Comparison of ENCODE assay signal across 16 cellular contexts in the genomic region with DNA sequence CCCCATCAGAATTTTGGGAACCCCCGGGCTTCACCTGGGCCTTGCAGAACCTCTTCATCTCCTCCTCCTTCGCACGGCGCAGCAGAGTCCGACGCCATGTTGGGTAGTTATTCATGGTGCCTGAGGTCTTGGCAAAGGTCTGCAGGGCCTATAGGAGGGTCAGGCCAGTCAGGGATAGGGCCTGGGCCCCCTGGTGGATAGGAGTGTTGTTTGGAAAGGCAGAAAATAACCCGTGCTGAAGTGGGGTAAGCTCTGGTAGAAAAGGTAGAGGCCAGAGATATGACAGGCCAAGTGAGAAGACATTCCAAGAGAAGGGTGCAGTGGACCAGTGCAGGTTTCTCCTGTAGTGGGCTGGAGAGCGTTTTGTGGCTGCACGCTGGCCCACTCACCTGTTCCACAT. TPM values are rescaled to one million over a fixed set of nuclear protein-coding genes. Genes with fewer than 3 reads are reported as not detected.
A peak's percentile ranks its signal among the peaks of the same experiment; 100 is the strongest.
DNase-seq lines count a peak whose midpoint lies in the region; ATAC-seq and TF ChIP-seq lines count a peak whose summit lies in the region.
"Had no signal": no experiment of that assay in that cellular context is flagged by ENCODE, and none has a peak within 500 bp of the region (broad histone marks: within the 10 kb centered on the region; RNA-seq: fewer than 3 reads in every experiment).

No MANE protein-coding gene starts in this region.

- POLR2A ChIA-PET in PC-3 (lab: Charles Lee; ENCODE audit: unreplicated experiment) = no interaction called here

- H4K20me1 ChIP-seq in PC-3 (ENCODE audit: low read length) = no peaks in the 10 kb centered on the region

- DNase-seq in cardiac muscle cell (ENCODE audit: low read depth in 1 of 2, low spot score in 1 of 2) (no peak), left ventricle myocardium superior (no peak), PC-3 (no peak), endodermal cell (peak; percentile 63), NCI-H2081 treated with DMSO at 0.1 percent for 48 hours (lab: John Stamatoyannopoulos, UW) (no peak)
- no peak for DNase-seq in stimulated activated naive B cell treated with anti-CD40 and anti-IgM and Interleukin-4, amounts not matched to agents 10 μg/mL and 1 μg/mL and 100 μg/mL, for 72 hours
- DNase-seq: activated B cell treated with CpG ODN at 0.5 μM for 24 hours; activated CD8-positive, alpha-beta memory T cell treated with anti-CD3 and anti-CD28 coated beads, Interleukin-2, amount 50 U/mL, for 4 hours; DMS79 treated with DMSO at 0.1 percent for 48 hours; GOT3; mammary epithelial cell; NCI-H748 treated with DMSO at 0.1 percent for 48 hours had no signal

- no peak overlapping the region for H3K27ac ChIP-seq in cardiac muscle cell
- H3K27ac ChIP-seq in PC-3 (ENCODE audit: low read length) = no peak overlapping the region
- no peak overlapping the region for H3K27ac ChIP-seq in endodermal cell (ENCODE audit: low read depth, low read length)
- H3K27ac ChIP-seq: suprapubic skin had no signal

- H3K27me3 Mint-ChIP-seq in endodermal cell (ENCODE audit: insufficient read depth) = no peaks in the 10 kb centered on the region
- H3K27me3 Mint-ChIP-seq in stimulated activated naive B cell treated with anti-CD40 and anti-IgM and Interleukin-4, amounts not matched to agents 10 μg/mL and 1 μg/mL and 100 μg/mL, for 72 hours = no peaks in the 10 kb centered on the region
- H3K27me3 Mint-ChIP-seq: activated B cell treated with CpG ODN at 0.5 μM for 24 hours had no signal

- H2AFZ ChIP-seq in PC-3 (ENCODE audit: low read length) = no peak overlapping the region

- H3K9me3 Mint-ChIP-seq in endodermal cell = no peaks in the 10 kb centered on the region
- H3K9me3 Mint-ChIP-seq in stimulated activated naive B cell treated with anti-CD40 and anti-IgM and Interleukin-4, amounts not matched to agents 10 μg/mL and 1 μg/mL and 100 μg/mL, for 72 hours = no peaks in the 10 kb centered on the region
- H3K9me3 Mint-ChIP-seq: activated B cell treated with CpG ODN at 0.5 μM for 24 hours had no signal

- H3K9me2 ChIP-seq in PC-3 (replicated peaks; ENCODE audit: low read length) = no peaks in the 10 kb centered on the region

- H3K4me1 Mint-ChIP-seq in endodermal cell = no peaks in the 10 kb centered on the region
- peaks cover 64 to 80% of the 10 kb centered on the region in 2 donors for H3K4me1 Mint-ChIP-seq in stimulated activated naive B cell treated with anti-CD40 and anti-IgM and Interleukin-4, amounts not matched to agents 10 μg/mL and 1 μg/mL and 100 μg/mL, for 72 hours

- H3K79me2 ChIP-seq in PC-3 (ENCODE audit: low read length) = peaks cover 16% of the 10 kb centered on the region

- H3K27me3 ChIP-seq in cardiac muscle cell = no peaks in the 10 kb centered on the region
- no peaks in the 10 kb centered on the region for H3K27me3 ChIP-seq in PC-3 (ENCODE audit: low read length)
- H3K27me3 ChIP-seq in endodermal cell (ENCODE audit: control insufficient read depth, insufficient read depth, low read length, poor library complexity, severe bottlenecking) = no peaks in the 10 kb centered on the region
- H3K27me3 ChIP-seq: suprapubic skin had no signal

- no peaks in the 10 kb centered on the region for H3F3A ChIP-seq in PC-3 (ENCODE audit: low read length, unreplicated experiment)

- ATAC-seq in left ventricle myocardium superior (no peak), PC-3 (no peak), GM21367 (IDR thresholded peaks at IDR 0.05; ENCODE audit: unreplicated experiment) (no peak)
- no peak for ATAC-seq in stimulated activated naive B cell treated with anti-CD40 and anti-IgM and Interleukin-4, amounts not matched to agents 10 μg/mL and 1 μg/mL and 100 μg/mL, for 72 hours (replicated peaks)
- no peak for ATAC-seq in activated CD4-positive, CD25-positive, alpha-beta regulatory T cell treated with anti-CD3 and anti-CD28 coated beads, Interleukin-2, amount 50 U/mL, for 24 hours
- ATAC-seq: right cardiac atrium had no signal

- intact Hi-C loops in left ventricle myocardium superior (cut with micrococcal nuclease) = no loop called here
- intact Hi-C loops in PC-3 (cut with micrococcal nuclease) = no loop called here

- CTCF ChIA-PET in PC-3 (lab: Charles Lee) = no interaction called here

- H3K4me3 ChIP-seq in cardiac muscle cell (no peak overlapping the region), PC-3 (ENCODE audit: low read length) (no peak overlapping the region), endodermal cell (ENCODE audit: low read length) (no peak overlapping the region)
- H3K4me3 ChIP-seq: suprapubic skin had no signal

- no peak overlapping the region for H3K9ac ChIP-seq in PC-3 (ENCODE audit: low read length)
- no peak overlapping the region for H3K9ac ChIP-seq in endodermal cell (ENCODE audit: extremely low read depth, low read length, poor library complexity, severe bottlenecking)

- H3K4me3 Mint-ChIP-seq in endodermal cell = no peak overlapping the region
- no peak overlapping the region for H3K4me3 Mint-ChIP-seq in stimulated activated naive B cell treated with anti-CD40 and anti-IgM and Interleukin-4, amounts not matched to agents 10 μg/mL and 1 μg/mL and 100 μg/mL, for 72 hours
- H3K4me3 Mint-ChIP-seq: activated B cell treated with CpG ODN at 0.5 μM for 24 hours had no signal

- no TSS peak for BruUV-seq in PC-3 (replicated peaks; lab: Mats Ljungman, UMichigan)

- no peak overlapping the region for H3K4me2 ChIP-seq in PC-3 (ENCODE audit: low read length)

- 92% methylated on average over 6 to 9 of the region's 9 CpGs for WGBS in endodermal cell (ENCODE audit: insufficient coverage in 1 of 2, insufficient read length in 1 of 2), 2 experiments

- H3K36me3 Mint-ChIP-seq in endodermal cell (ENCODE audit: low read depth) = peaks cover 23% of the 10 kb centered on the region
- H3K36me3 Mint-ChIP-seq in stimulated activated naive B cell treated with anti-CD40 and anti-IgM and Interleukin-4, amounts not matched to agents 10 μg/mL and 1 μg/mL and 100 μg/mL, for 72 hours = peaks cover 46 to 72% of the 10 kb centered on the region in 2 donors

- no peaks in the 10 kb centered on the region for H3K9me3 ChIP-seq in cardiac muscle cell (ENCODE audit: low read depth)
- no peaks in the 10 kb centered on the region for H3K9me3 ChIP-seq in PC-3 (ENCODE audit: low read length)
- H3K9me3 ChIP-seq in endodermal cell (ENCODE audit: control insufficient read depth, low read length) = no peaks in the 10 kb centered on the region
- H3K9me3 ChIP-seq: suprapubic skin had no signal

- H3K4me1 ChIP-seq in cardiac muscle cell (ENCODE audit: low read depth) = peaks cover 6% of the 10 kb centered on the region
- H3K4me1 ChIP-seq in PC-3 (ENCODE audit: insufficient read depth, low read length) = peaks cover 9% of the 10 kb centered on the region; the same call in 1 of the 2 replicates
- H3K4me1 ChIP-seq in endodermal cell (ENCODE audit: control insufficient read depth, insufficient read depth, low read length) = peaks cover 8% of the 10 kb centered on the region

- H3K36me3 ChIP-seq in cardiac muscle cell (no peaks in the 10 kb centered on the region), PC-3 (ENCODE audit: low read depth, low read length) (no peaks in the 10 kb centered on the region), endodermal cell (ENCODE audit: control insufficient read depth, insufficient read depth, low read length) (peaks cover 33% of the 10 kb centered on the region)

- TF ChIP-seq CTCF in cardiac muscle cell (IDR thresholded peaks at IDR 0.05; ENCODE audit: low read depth, low read length) (peak; percentile 18), PC-3 (conservative IDR thresholded peaks at IDR 0.05; ENCODE audit: low read depth, low read length) (0 out of 2 replicates have a peak, but pooled peaks have one; percentile 20), endodermal cell (conservative IDR thresholded peaks at IDR 0.05) (peak; percentile 67)

- H3K27ac Mint-ChIP-seq in endodermal cell = no peak overlapping the region
- H3K27ac Mint-ChIP-seq in stimulated activated naive B cell treated with anti-CD40 and anti-IgM and Interleukin-4, amounts not matched to agents 10 μg/mL and 1 μg/mL and 100 μg/mL, for 72 hours = peak overlapping the region; percentile 89

RNA-seq across cellular contexts. Expression of gene SMPD2, which starts 4.9 kb away (rescaled TPM):
- total RNA-seq in cardiac muscle cell (7.0 and 12.5 TPM in 2 replicates), left ventricle myocardium superior (5.7 TPM), PC-3 (2014; rRNA removed) (12.6 and 13.8 TPM in 2 replicates), endodermal cell (10 to 100 TPM; 11.1 to 12.0 TPM)
- polyA plus RNA-seq in cardiac muscle cell = 11.1 and 14.3 TPM in 2 replicates
- polyA plus RNA-seq in endodermal cell (2013, experiment 1 of 2) = 9.3 TPM
- polyA plus RNA-seq in endodermal cell (2013, experiment 2 of 2) = 6.9 TPM

RNA-seq across cellular contexts. Expression of gene PPIL6, which starts 5.0 kb away (rescaled TPM):
- 4.1 and 7.3 TPM in 2 replicates for total RNA-seq in cardiac muscle cell
- polyA plus RNA-seq in cardiac muscle cell = 8.7 and 14.7 TPM in 2 replicates
- total RNA-seq in left ventricle myocardium superior = 2.5 TPM
- total RNA-seq in PC-3 (2014; rRNA removed) = 0.62 and 2.1 TPM in 2 replicates
- 1 to 10 TPM; 2.2 to 2.9 TPM for total RNA-seq in endodermal cell
- 3.6 TPM for polyA plus RNA-seq in endodermal cell (2013, experiment 1 of 2)
- polyA plus RNA-seq in endodermal cell (2013, experiment 2 of 2) = 5.3 TPM

RNA-seq across cellular contexts. Expression of gene MICAL1, which starts 10.2 kb away (rescaled TPM):
- total RNA-seq in cardiac muscle cell = 10.3 and 19.6 TPM in 2 replicates
- polyA plus RNA-seq in cardiac muscle cell = 6.8 and 8.6 TPM in 2 replicates
- total RNA-seq in left ventricle myocardium superior = 7.5 TPM
- total RNA-seq in PC-3 (2014; rRNA removed) = 9.1 and 17.9 TPM in 2 replicates
- total RNA-seq in endodermal cell = 10 to 100 TPM; 10.4 to 22.8 TPM
- 83.8 TPM for polyA plus RNA-seq in endodermal cell (2013, experiment 1 of 2)
- 66.8 TPM for polyA plus RNA-seq in endodermal cell (2013, experiment 2 of 2)

RNA-seq across cellular contexts. Expression of gene ZBTB24, which starts 37.6 kb away (rescaled TPM):
- total RNA-seq in cardiac muscle cell (4.3 and 5.3 TPM in 2 replicates), left ventricle myocardium superior (3.4 TPM), PC-3 (2014; rRNA removed) (4.5 and 6.1 TPM in 2 replicates), endodermal cell (1 to 10 TPM; 9.2 to 9.8 TPM)
- polyA plus RNA-seq in cardiac muscle cell = 2.6 and 4.0 TPM in 2 replicates
- 8.4 TPM for polyA plus RNA-seq in endodermal cell (2013, experiment 1 of 2)
- 7.1 TPM for polyA plus RNA-seq in endodermal cell (2013, experiment 2 of 2)
